21 cellular contexts compared by ENCODE assay signal in the genomic region with DNA sequence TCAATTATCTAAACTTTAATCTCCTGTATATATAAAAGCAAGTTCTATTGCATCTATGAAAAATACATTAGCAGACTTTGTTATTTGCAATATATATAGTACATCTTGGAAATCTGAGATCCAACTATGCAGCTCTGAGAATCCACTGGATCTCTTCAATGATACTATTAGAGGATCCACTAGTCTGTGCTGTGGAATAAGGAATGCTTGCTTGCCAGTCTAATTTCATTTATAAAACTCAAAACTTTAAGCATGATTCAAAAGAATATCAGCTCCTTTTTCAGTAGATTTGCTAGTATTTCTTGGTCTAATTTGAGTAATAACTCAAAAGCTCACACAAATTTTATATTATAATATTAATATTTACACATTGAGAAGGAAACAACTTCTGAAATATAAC.
DNase-seq lines count a peak whose midpoint lies in the region; ATAC-seq and TF ChIP-seq lines count a peak whose summit lies in the region.
"Had no signal": no experiment of that assay in that cellular context is flagged by ENCODE, and none has a peak within 500 bp of the region (broad histone marks: within the 10 kb centered on the region; RNA-seq: fewer than 3 reads in every experiment).

No MANE protein-coding gene starts in this region.

- no peak for ATAC-seq in HG02678 (IDR thresholded peaks at IDR 0.05; ENCODE audit: unreplicated experiment)
- ATAC-seq: activated CD8-positive, alpha-beta T cell treated with anti-CD3 and anti-CD28 coated beads, Interleukin-2, amount 10 ng/mL, durations not matched to agents 7 days and 5 days; psoas muscle; stimulated activated naive CD8-positive, alpha-beta T cell treated with anti-CD3 and anti-CD28 coated beads, Interleukin-15, Interleukin-2, amounts not matched to agents 100 U/mL and 50 U/mL, for 24 hours had no signal

- H3K4me2 ChIP-seq in GM23248 (ENCODE audit: unreplicated experiment) = no peak overlapping the region

- H3K9me3 ChIP-seq in GM23248 (ENCODE audit: low read depth) (no peaks in the 10 kb centered on the region), liver (ENCODE audit: control insufficient read depth in 4 of 4, low read length in 3 of 4) (no peaks in the 10 kb centered on the region)
- H3K9me3 ChIP-seq: psoas muscle, thoracic aorta had no signal

- H3K9ac ChIP-seq in GM23248 = no peak overlapping the region
- H3K9ac ChIP-seq in liver (ENCODE audit: low read depth in 1 of 2, low read length in 2 of 2) = no peak overlapping the region

- TF ChIP-seq RAD21 in liver (IDR thresholded peaks at IDR 0.05) = peak; percentile 23 to 25

- in situ Hi-C loops in GM23248 (cut with MboI) = no loop called here

- no peaks in the 10 kb centered on the region for H3K9me2 ChIP-seq in GM23248 (ENCODE audit: insufficient read depth)

- DNase-seq in AG09319 (ENCODE audit: extremely low read depth, low read depth) (no peak), GM23248 (peak; percentile 4), cerebellar cortex (ENCODE audit: low spot score) (peak; percentile 3), NCI-H446 (lab: John Stamatoyannopoulos, UW) (no peak), EL (no peak), NCI-H128 (lab: John Stamatoyannopoulos, UW; ENCODE audit: unreplicated experiment) (no peak)
- DNase-seq: activated CD8-positive, alpha-beta T cell treated with anti-CD3 and anti-CD28 coated beads, Interleukin-2, amount 10 ng/mL, durations not matched to agents 7 days and 5 days; activated effector memory CD4-positive, alpha-beta T cell treated with Interleukin-2 at 50 U/mL for 16 hours; activated naive CD8-positive, alpha-beta T cell treated with anti-CD3 and anti-CD28 coated beads for 36 hours; activated T-cell treated with anti-CD3 and anti-CD28 coated beads for 4 hours; Calu3; caudate nucleus; kidney glomerular epithelial cell; NCI-H1048; NCI-H1694 treated with DMSO at 0.1 percent for 48 hours; NCI-H526 treated with DMSO at 0.1 percent for 48 hours; psoas muscle; stimulated activated naive CD8-positive, alpha-beta T cell treated with anti-CD3 and anti-CD28 coated beads, Interleukin-15, Interleukin-2, amounts not matched to agents 100 U/mL and 50 U/mL, for 24 hours had no signal

- H3K36me3 ChIP-seq in GM23248 (ENCODE audit: low read depth) = no peaks in the 10 kb centered on the region
- H3K36me3 ChIP-seq in liver (ENCODE audit: control insufficient read depth in 4 of 4, insufficient read depth in 3 of 4, low read depth in 1 of 4, low read length in 3 of 4) = no peaks in the 10 kb centered on the region
- H3K36me3 ChIP-seq: thoracic aorta had no signal

- H3K27me3 ChIP-seq in GM23248 (replicated peaks; ENCODE audit: insufficient read depth) (no peaks in the 10 kb centered on the region), liver (ENCODE audit: control insufficient read depth in 4 of 4, insufficient read depth in 4 of 4, low read length in 3 of 4) (no peaks in the 10 kb centered on the region)

- H3K27ac ChIP-seq in GM23248 (no peak overlapping the region), liver (ENCODE audit: low read depth in 1 of 2, low read length in 2 of 2) (no peak overlapping the region)
- H3K27ac ChIP-seq: psoas muscle, thoracic aorta had no signal

- H4K20me1 ChIP-seq in GM23248 (ENCODE audit: insufficient read depth) = no peaks in the 10 kb centered on the region

- TF ChIP-seq CTCF in AG09319 (IDR thresholded peaks at IDR 0.05; ENCODE audit: low read depth, low read length) (peak; percentile 7), liver (IDR thresholded peaks at IDR 0.05; ENCODE audit: low read depth, low read length, missing input control) (no peak)

- no peaks in the 10 kb centered on the region for H3F3A ChIP-seq in GM23248 (ENCODE audit: insufficient read depth)

- no peak overlapping the region for H2AFZ ChIP-seq in GM23248

- H3K4me1 ChIP-seq in GM23248 (ENCODE audit: insufficient read depth) (no peaks in the 10 kb centered on the region), liver (ENCODE audit: control insufficient read depth in 4 of 4, insufficient read depth in 4 of 4, low read length in 3 of 4) (no peaks in the 10 kb centered on the region)
- H3K4me1 ChIP-seq: psoas muscle had no signal

- H3K4me3 ChIP-seq in GM23248 = no peak overlapping the region
- no peak overlapping the region for H3K4me3 ChIP-seq in liver (ENCODE audit: low read depth in 1 of 3, low read length in 3 of 3)
- H3K4me3 ChIP-seq: psoas muscle, thoracic aorta had no signal

- H3K79me2 ChIP-seq in GM23248 (ENCODE audit: insufficient read depth) = no peaks in the 10 kb centered on the region

TF ChIP-seq in liver, 16 proteins besides CTCF, POLR2A, EP300 and RAD21:
- TF ChIP-seq HNF4A (conservative IDR thresholded peaks at IDR 0.05) = no peak
- no peak for TF ChIP-seq EGR1 (IDR thresholded peaks at IDR 0.05; ENCODE audit: low read depth in 2 of 2)
- no peak for TF ChIP-seq GABPA (IDR thresholded peaks at IDR 0.05 in 1 of 2, conservative IDR thresholded peaks at IDR 0.05 in 1 of 2)
- TF ChIP-seq, protein P1, sequence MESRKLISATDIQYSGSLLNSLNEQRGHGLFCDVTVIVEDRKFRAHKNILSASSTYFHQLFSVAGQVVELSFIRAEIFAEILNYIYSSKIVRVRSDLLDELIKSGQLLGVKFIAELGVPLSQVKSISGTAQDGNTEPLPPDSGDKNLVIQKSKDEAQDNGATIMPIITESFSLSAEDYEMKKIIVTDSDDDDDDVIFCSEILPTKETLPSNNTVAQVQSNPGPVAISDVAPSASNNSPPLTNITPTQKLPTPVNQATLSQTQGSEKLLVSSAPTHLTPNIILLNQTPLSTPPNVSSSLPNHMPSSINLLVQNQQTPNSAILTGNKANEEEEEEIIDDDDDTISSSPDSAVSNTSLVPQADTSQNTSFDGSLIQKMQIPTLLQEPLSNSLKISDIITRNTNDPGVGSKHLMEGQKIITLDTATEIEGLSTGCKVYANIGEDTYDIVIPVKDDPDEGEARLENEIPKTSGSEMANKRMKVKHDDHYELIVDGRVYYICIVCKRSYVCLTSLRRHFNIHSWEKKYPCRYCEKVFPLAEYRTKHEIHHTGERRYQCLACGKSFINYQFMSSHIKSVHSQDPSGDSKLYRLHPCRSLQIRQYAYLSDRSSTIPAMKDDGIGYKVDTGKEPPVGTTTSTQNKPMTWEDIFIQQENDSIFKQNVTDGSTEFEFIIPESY (IDR thresholded peaks at IDR 0.05) = no peak
- TF ChIP-seq RXRA (IDR thresholded peaks at IDR 0.05) = no peak
- TF ChIP-seq, protein P2, sequence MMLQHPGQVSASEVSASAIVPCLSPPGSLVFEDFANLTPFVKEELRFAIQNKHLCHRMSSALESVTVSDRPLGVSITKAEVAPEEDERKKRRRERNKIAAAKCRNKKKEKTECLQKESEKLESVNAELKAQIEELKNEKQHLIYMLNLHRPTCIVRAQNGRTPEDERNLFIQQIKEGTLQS (IDR thresholded peaks at IDR 0.05) = no peak
- no peak for TF ChIP-seq TAF1 (conservative IDR thresholded peaks at IDR 0.05)
- no peak for TF ChIP-seq YY1 (IDR thresholded peaks at IDR 0.05)
- TF ChIP-seq, protein P3, sequence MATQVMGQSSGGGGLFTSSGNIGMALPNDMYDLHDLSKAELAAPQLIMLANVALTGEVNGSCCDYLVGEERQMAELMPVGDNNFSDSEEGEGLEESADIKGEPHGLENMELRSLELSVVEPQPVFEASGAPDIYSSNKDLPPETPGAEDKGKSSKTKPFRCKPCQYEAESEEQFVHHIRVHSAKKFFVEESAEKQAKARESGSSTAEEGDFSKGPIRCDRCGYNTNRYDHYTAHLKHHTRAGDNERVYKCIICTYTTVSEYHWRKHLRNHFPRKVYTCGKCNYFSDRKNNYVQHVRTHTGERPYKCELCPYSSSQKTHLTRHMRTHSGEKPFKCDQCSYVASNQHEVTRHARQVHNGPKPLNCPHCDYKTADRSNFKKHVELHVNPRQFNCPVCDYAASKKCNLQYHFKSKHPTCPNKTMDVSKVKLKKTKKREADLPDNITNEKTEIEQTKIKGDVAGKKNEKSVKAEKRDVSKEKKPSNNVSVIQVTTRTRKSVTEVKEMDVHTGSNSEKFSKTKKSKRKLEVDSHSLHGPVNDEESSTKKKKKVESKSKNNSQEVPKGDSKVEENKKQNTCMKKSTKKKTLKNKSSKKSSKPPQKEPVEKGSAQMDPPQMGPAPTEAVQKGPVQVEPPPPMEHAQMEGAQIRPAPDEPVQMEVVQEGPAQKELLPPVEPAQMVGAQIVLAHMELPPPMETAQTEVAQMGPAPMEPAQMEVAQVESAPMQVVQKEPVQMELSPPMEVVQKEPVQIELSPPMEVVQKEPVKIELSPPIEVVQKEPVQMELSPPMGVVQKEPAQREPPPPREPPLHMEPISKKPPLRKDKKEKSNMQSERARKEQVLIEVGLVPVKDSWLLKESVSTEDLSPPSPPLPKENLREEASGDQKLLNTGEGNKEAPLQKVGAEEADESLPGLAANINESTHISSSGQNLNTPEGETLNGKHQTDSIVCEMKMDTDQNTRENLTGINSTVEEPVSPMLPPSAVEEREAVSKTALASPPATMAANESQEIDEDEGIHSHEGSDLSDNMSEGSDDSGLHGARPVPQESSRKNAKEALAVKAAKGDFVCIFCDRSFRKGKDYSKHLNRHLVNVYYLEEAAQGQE (IDR thresholded peaks at IDR 0.05) = no peak
- no peak for TF ChIP-seq JUND (IDR thresholded peaks at IDR 0.05)
- TF ChIP-seq, protein P4, sequence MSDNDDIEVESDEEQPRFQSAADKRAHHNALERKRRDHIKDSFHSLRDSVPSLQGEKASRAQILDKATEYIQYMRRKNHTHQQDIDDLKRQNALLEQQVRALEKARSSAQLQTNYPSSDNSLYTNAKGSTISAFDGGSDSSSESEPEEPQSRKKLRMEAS (IDR thresholded peaks at IDR 0.05) = no peak
- TF ChIP-seq HNF4G (IDR thresholded peaks at IDR 0.05) = no peak
- TF ChIP-seq FOXA2 (IDR thresholded peaks at IDR 0.05) = no peak
- TF ChIP-seq FOXA1 (IDR thresholded peaks at IDR 0.05) = no peak
- no peak for TF ChIP-seq NR2F2 (IDR thresholded peaks at IDR 0.05)
- TF ChIP-seq SP1 (IDR thresholded peaks at IDR 0.05) = no peak
TF ChIP-seq in liver: peak in this region for 0.

Comparison
In these comparisons a context has a peak if more than half of its experiments do, and no peak if none do; other contexts are left out.
1. DNase-seq: peak in GM23248 (single experiment) and cerebellar cortex (single experiment); none in AG09319 (single experiment), NCI-H446 (0 of 2), EL (single experiment) and NCI-H128 (single experiment).